Comparison of ENCODE assay signal across 19 cellular contexts in genomic region chr21:45726438-45726837, GRCh38.
"Had no signal": no experiment of that assay in that cellular context is flagged by ENCODE, and none has a peak within 500 bp of the region (broad histone marks: within the 10 kb centered on the region; RNA-seq: fewer than 3 reads in every experiment).

No MANE protein-coding gene starts in this region.

- H3K4me3 Mint-ChIP-seq: effector memory CD8-positive, alpha-beta T cell; naive thymus-derived CD4-positive, alpha-beta T cell; nephron progenitor cell; stimulated activated naive B cell treated with anti-CD40 and anti-IgM and Interleukin-4, amounts not matched to agents 10 μg/mL and 1 μg/mL and 100 μg/mL, for 72 hours; stimulated activated naive CD8-positive, alpha-beta T cell treated with anti-CD3 and anti-CD28 coated beads, Interleukin-15, amount 100 ng/mL, for 72 hours had no signal

- H3K9me3 Mint-ChIP-seq: effector memory CD8-positive, alpha-beta T cell; nephron progenitor cell; stimulated activated naive CD8-positive, alpha-beta T cell treated with anti-CD3 and anti-CD28 coated beads, Interleukin-15, amount 100 ng/mL, for 72 hours had no signal

- DNase-seq: effector memory CD8-positive, alpha-beta T cell; esophagus squamous epithelium; foreskin fibroblast; left colon; left ventricle myocardium superior; mesendoderm; naive thymus-derived CD4-positive, alpha-beta T cell; nephron progenitor cell; posterior cingulate gyrus; stimulated activated CD4-positive, alpha-beta T cell treated with anti-CD3 and anti-CD28 coated beads, Interleukin-2, amount 100 ng/mL, for 24 hours; stimulated activated CD4-positive, alpha-beta T cell treated with anti-CD3 and anti-CD28 coated beads, Interleukin-4, amount 100 ng/mL, for 4 hours; stimulated activated naive B cell treated with anti-CD40 and anti-IgM and Interleukin-4, amounts not matched to agents 10 μg/mL and 1 μg/mL and 100 μg/mL, for 72 hours; stimulated activated naive CD8-positive, alpha-beta T cell treated with anti-CD3 and anti-CD28 coated beads, Interleukin-15, amount 100 ng/mL, for 72 hours; testis had no signal

- ATAC-seq: effector memory CD8-positive, alpha-beta T cell; left colon; left ventricle myocardium superior; naive thymus-derived CD4-positive, alpha-beta T cell; sciatic nerve; stimulated activated naive B cell treated with anti-CD40 and anti-IgM and Interleukin-4, amounts not matched to agents 10 μg/mL and 1 μg/mL and 100 μg/mL, for 72 hours; stimulated activated naive CD8-positive, alpha-beta T cell treated with anti-CD3 and anti-CD28 coated beads, Interleukin-15, amount 100 ng/mL, for 72 hours had no signal

- H3K9me3 ChIP-seq: esophagus squamous epithelium, gastroesophageal sphincter, neutrophil, testis, tibial nerve had no signal

- H3K4me1 Mint-ChIP-seq: stimulated activated naive B cell treated with anti-CD40 and anti-IgM and Interleukin-4, amounts not matched to agents 10 μg/mL and 1 μg/mL and 100 μg/mL, for 72 hours had no signal

- H3K36me3 ChIP-seq: esophagus squamous epithelium, gastroesophageal sphincter, neutrophil, tibial nerve had no signal

- H3K27ac Mint-ChIP-seq: nephron progenitor cell; stimulated activated naive B cell treated with anti-CD40 and anti-IgM and Interleukin-4, amounts not matched to agents 10 μg/mL and 1 μg/mL and 100 μg/mL, for 72 hours had no signal

- H3K36me3 Mint-ChIP-seq: stimulated activated naive B cell treated with anti-CD40 and anti-IgM and Interleukin-4, amounts not matched to agents 10 μg/mL and 1 μg/mL and 100 μg/mL, for 72 hours had no signal

- H3K27me3 ChIP-seq: esophagus squamous epithelium, gastroesophageal sphincter, neutrophil, testis, tibial nerve had no signal

- H3K4me1 ChIP-seq: esophagus squamous epithelium, testis had no signal

- H3K4me3 ChIP-seq: esophagus squamous epithelium, gastroesophageal sphincter, lung, testis, tibial nerve had no signal

- H3K27me3 Mint-ChIP-seq: stimulated activated naive CD8-positive, alpha-beta T cell treated with anti-CD3 and anti-CD28 coated beads, Interleukin-15, amount 100 ng/mL, for 72 hours had no signal
